In the genomic region with DNA sequence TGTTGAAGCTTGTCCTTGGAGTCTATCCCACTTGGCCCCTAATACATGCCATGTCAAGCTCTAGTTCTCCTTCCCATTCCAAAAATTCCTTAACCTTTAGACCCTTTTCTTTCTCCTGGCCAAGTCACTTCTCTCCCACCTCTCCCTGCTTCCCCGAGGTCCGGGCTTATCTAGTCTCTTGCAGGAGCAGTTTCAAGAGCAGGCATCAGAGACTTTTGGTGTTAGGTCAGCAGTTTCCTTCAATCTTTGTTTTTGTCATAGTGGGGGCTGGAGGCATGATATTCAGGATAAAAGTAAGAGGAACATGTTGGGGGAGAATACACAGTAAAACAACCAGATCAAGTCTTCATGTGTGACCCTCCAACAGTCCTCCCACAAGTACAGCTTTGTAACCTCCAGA, we compare ENCODE assay signal across 1 cellular context.
TF ChIP-seq lines count a peak whose summit lies in the region.

No MANE protein-coding gene starts in this region.

TF ChIP-seq in K562, 482 proteins besides CTCF, POLR2A, EP300 and RAD21 (continues in another document):
- TF ChIP-seq DPF2 (IDR thresholded peaks at IDR 0.05) (peak; percentile 78), ELF2 (CRISPR knock-in tag; IDR thresholded peaks at IDR 0.05) (no peak), CREM (IDR thresholded peaks at IDR 0.05; ENCODE audit: low read depth) (0 out of 2 replicates have a peak, but pooled peaks have one; percentile 16), MAFF (IDR thresholded peaks at IDR 0.05; ENCODE audit: low read length) (peak; percentile 37; the same call in 1 of the 2 replicates), ZBTB8A (IDR thresholded peaks at IDR 0.05; ENCODE audit: partially characterized antibody) (no peak), ZBTB7A (IDR thresholded peaks at IDR 0.05; ENCODE audit: borderline replicate concordance, control insufficient read depth, low read depth, low read length) (no peak), ZNF316 (IDR thresholded peaks at IDR 0.05) (peak; percentile 83), SMARCE1 (IDR thresholded peaks at IDR 0.05) (0 out of 2 replicates have a peak, but pooled peaks have one; percentile 14), C11orf30 (IDR thresholded peaks at IDR 0.05; ENCODE audit: low read depth) (peak; percentile 70), SRSF7 (optimal IDR thresholded peaks at IDR 0.05; ENCODE audit: low read depth, low read length) (no peak), ARID1B (IDR thresholded peaks at IDR 0.05) (peak; percentile 77), NR2C2 (CRISPR knock-in tag; IDR thresholded peaks at IDR 0.05) (no peak), NR2C2 (tag; IDR thresholded peaks at IDR 0.05) (0 out of 2 replicates have a peak, but pooled peaks have one; percentile 7), KDM1A (IDR thresholded peaks at IDR 0.05) (0 out of 4 replicates have a peak, but pooled peaks of 1 of the 2 experiments have one; percentile 20), FOXA1 (IDR thresholded peaks at IDR 0.05; ENCODE audit: borderline replicate concordance) (no peak), HIVEP1 (CRISPR knock-in tag; IDR thresholded peaks at IDR 0.05) (no peak), MAFG (tag; conservative IDR thresholded peaks at IDR 0.05) (peak; percentile 46; the same call in 1 of the 2 replicates), ZNF24 (IDR thresholded peaks at IDR 0.05) (no peak), MAFK (IDR thresholded peaks at IDR 0.05; ENCODE audit: low read length) (peak; percentile 26; the same call in 1 of the 2 replicates), TAL1 (IDR thresholded peaks at IDR 0.05) (peak; percentile 54), ZNF449 (CRISPR knock-in tag; IDR thresholded peaks at IDR 0.05) (no peak), ILK (tag; IDR thresholded peaks at IDR 0.05; ENCODE audit: borderline replicate concordance, low read depth) (no peak), ZNF696 (CRISPR knock-in tag; conservative IDR thresholded peaks at IDR 0.05) (no peak), TCF3 (CRISPR knock-in tag; IDR thresholded peaks at IDR 0.05) (peak; percentile 65), BCOR (IDR thresholded peaks at IDR 0.05) (no peak), ZNF232 (CRISPR knock-in tag; IDR thresholded peaks at IDR 0.05) (no peak), ZBTB33 (CRISPR knock-in tag; IDR thresholded peaks at IDR 0.05) (no peak), ETV1 (tag; conservative IDR thresholded peaks at IDR 0.05; ENCODE audit: low read depth) (no peak), RBM39 (optimal IDR thresholded peaks at IDR 0.05; ENCODE audit: low read depth, low read length) (no peak), SMAD4 (CRISPR knock-in tag; conservative IDR thresholded peaks at IDR 0.05) (0 out of 2 replicates have a peak, but pooled peaks have one; percentile 31), MAZ (CRISPR knock-in tag; conservative IDR thresholded peaks at IDR 0.05 in 1 of 2, IDR thresholded peaks at IDR 0.05 in 1 of 2) (no peak), KDM5B (IDR thresholded peaks at IDR 0.05; ENCODE audit: insufficient replicate concordance, low read depth, low read length) (no peak), ELK1 (CRISPR knock-in tag; IDR thresholded peaks at IDR 0.05) (no peak), ZFX (CRISPR knock-in tag; IDR thresholded peaks at IDR 0.05) (no peak), SMARCA5 (IDR thresholded peaks at IDR 0.05) (no peak), PYGO2 (tag; IDR thresholded peaks at IDR 0.05) (no peak), DACH1 (IDR thresholded peaks at IDR 0.05; ENCODE audit: partially characterized antibody) (no peak), SREBF2 (CRISPR knock-in tag; IDR thresholded peaks at IDR 0.05) (no peak), NR1H2 (CRISPR knock-in tag; IDR thresholded peaks at IDR 0.05) (no peak), SNRNP70 (optimal IDR thresholded peaks at IDR 0.05; ENCODE audit: low read depth, low read length) (no peak), CXXC5 (CRISPR knock-in tag; IDR thresholded peaks at IDR 0.05) (no peak), PRDM10 (IDR thresholded peaks at IDR 0.05; ENCODE audit: partially characterized antibody) (no peak), TSC22D4 (tag; IDR thresholded peaks at IDR 0.05) (no peak), E2F1 (CRISPR knock-in tag; IDR thresholded peaks at IDR 0.05) (no peak), ZNF778 (CRISPR knock-in tag; IDR thresholded peaks at IDR 0.05) (no peak), HCFC1 (IDR thresholded peaks at IDR 0.05; ENCODE audit: low read depth, low read length) (no peak), ERF (CRISPR knock-in tag; IDR thresholded peaks at IDR 0.05) (no peak), NCOR1 (IDR thresholded peaks at IDR 0.05) (peak; percentile 35; the same call in 1 of the 2 replicates), MTA2 (IDR thresholded peaks at IDR 0.05; ENCODE audit: low read depth) (peak; percentile 29; the same call in 1 of the 2 replicates)
- TF ChIP-seq, protein P1, sequence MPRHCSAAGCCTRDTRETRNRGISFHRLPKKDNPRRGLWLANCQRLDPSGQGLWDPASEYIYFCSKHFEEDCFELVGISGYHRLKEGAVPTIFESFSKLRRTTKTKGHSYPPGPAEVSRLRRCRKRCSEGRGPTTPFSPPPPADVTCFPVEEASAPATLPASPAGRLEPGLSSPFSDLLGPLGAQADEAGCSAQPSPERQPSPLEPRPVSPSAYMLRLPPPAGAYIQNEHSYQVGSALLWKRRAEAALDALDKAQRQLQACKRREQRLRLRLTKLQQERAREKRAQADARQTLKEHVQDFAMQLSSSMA (CRISPR knock-in tag; IDR thresholded peaks at IDR 0.05), result no peak
- TF ChIP-seq, protein P2, sequence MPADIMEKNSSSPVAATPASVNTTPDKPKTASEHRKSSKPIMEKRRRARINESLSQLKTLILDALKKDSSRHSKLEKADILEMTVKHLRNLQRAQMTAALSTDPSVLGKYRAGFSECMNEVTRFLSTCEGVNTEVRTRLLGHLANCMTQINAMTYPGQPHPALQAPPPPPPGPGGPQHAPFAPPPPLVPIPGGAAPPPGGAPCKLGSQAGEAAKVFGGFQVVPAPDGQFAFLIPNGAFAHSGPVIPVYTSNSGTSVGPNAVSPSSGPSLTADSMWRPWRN (IDR thresholded peaks at IDR 0.05; ENCODE audit: low read depth), result no peak
- TF ChIP-seq, protein P3, sequence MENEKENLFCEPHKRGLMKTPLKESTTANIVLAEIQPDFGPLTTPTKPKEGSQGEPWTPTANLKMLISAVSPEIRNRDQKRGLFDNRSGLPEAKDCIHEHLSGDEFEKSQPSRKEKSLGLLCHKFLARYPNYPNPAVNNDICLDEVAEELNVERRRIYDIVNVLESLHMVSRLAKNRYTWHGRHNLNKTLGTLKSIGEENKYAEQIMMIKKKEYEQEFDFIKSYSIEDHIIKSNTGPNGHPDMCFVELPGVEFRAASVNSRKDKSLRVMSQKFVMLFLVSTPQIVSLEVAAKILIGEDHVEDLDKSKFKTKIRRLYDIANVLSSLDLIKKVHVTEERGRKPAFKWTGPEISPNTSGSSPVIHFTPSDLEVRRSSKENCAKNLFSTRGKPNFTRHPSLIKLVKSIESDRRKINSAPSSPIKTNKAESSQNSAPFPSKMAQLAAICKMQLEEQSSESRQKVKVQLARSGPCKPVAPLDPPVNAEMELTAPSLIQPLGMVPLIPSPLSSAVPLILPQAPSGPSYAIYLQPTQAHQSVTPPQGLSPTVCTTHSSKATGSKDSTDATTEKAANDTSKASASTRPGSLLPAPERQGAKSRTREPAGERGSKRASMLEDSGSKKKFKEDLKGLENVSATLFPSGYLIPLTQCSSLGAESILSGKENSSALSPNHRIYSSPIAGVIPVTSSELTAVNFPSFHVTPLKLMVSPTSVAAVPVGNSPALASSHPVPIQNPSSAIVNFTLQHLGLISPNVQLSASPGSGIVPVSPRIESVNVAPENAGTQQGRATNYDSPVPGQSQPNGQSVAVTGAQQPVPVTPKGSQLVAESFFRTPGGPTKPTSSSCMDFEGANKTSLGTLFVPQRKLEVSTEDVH (IDR thresholded peaks at IDR 0.05; ENCODE audit: low read depth, partially characterized antibody), result no peak
- TF ChIP-seq, protein P4, sequence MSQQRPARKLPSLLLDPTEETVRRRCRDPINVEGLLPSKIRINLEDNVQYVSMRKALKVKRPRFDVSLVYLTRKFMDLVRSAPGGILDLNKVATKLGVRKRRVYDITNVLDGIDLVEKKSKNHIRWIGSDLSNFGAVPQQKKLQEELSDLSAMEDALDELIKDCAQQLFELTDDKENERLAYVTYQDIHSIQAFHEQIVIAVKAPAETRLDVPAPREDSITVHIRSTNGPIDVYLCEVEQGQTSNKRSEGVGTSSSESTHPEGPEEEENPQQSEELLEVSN (IDR thresholded peaks at IDR 0.05; ENCODE audit: borderline replicate concordance in 1 of 2, extremely low read depth in 1 of 2, insufficient read depth in 1 of 2, insufficient read length in 1 of 2, low read depth in 1 of 2, low read length in 1 of 2, poor library complexity in 1 of 2, severe bottlenecking in 1 of 2), result no peak
- TF ChIP-seq, protein P5, sequence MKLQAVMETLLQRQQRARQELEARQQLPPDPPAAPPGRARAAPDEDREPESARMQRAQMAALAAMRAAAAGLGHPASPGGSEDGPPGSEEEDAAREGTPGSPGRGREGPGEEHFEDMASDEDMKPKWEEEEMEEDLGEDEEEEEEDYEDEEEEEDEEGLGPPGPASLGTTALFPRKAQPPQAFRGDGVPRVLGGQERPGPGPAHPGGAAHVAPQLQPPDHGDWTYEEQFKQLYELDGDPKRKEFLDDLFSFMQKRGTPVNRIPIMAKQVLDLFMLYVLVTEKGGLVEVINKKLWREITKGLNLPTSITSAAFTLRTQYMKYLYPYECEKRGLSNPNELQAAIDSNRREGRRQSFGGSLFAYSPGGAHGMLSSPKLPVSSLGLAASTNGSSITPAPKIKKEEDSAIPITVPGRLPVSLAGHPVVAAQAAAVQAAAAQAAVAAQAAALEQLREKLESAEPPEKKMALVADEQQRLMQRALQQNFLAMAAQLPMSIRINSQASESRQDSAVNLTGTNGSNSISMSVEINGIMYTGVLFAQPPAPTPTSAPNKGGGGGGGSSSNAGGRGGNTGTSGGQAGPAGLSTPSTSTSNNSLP (IDR thresholded peaks at IDR 0.05; ENCODE audit: borderline replicate concordance, low read depth, low read length), result no peak
